Comparison of ENCODE assay signal across 9 cellular contexts in genomic region chr19:48480476-48481190, GRCh38. TPM values are rescaled to one million over a fixed set of nuclear protein-coding genes. Genes with fewer than 3 reads are reported as not detected.
DNase-seq lines count a peak whose midpoint lies in the region; ATAC-seq lines count a peak whose summit lies in the region.
"Had no signal": no experiment of that assay in that cellular context is flagged by ENCODE, and none has a peak within 500 bp of the region (broad histone marks: within the 10 kb centered on the region; RNA-seq: fewer than 3 reads in every experiment).

No MANE protein-coding gene starts in this region.

- peak overlapping the region; percentile 46 for H4K8ac ChIP-seq in mesenchymal stem cell (ENCODE audit: low read length)

- no peak overlapping the region for H3K27ac ChIP-seq in mesenchymal stem cell (ENCODE audit: low read length, poor library complexity, severe bottlenecking)
- H3K27ac ChIP-seq in subcutaneous abdominal adipose tissue (ENCODE audit: low read depth, low read length): peak overlapping the region; percentile 72
- H3K27ac ChIP-seq: HL-60 had no signal

- H3K9me3 ChIP-seq in mesenchymal stem cell (ENCODE audit: control insufficient read depth, low read length) (no peaks in the 10 kb centered on the region), subcutaneous abdominal adipose tissue (ENCODE audit: control insufficient read depth in 5 of 5, low read length in 5 of 5) (no peaks in the 10 kb centered on the region)

- H2BK5ac ChIP-seq in mesenchymal stem cell (ENCODE audit: low read depth, low read length, poor library complexity, severe bottlenecking): no peak overlapping the region

- H3K4me1 ChIP-seq in mesenchymal stem cell (ENCODE audit: control insufficient read depth, insufficient read depth, low read depth, low read length) (peaks cover 12% of the 10 kb centered on the region), subcutaneous abdominal adipose tissue (ENCODE audit: control insufficient read depth in 5 of 5, insufficient read depth in 5 of 5, low read length in 5 of 5) (peaks cover 5 to 26% (median 22%) of the 10 kb centered on the region in 5 donors)

- H3K4me3 Mint-ChIP-seq in activated CD4-positive, alpha-beta T cell treated with anti-CD3 and anti-CD28 coated beads, Interleukin-2, amount 10 ng/mL, durations not matched to agents 7 days and 5 days: peak overlapping the region; percentile 67
- H3K4me3 Mint-ChIP-seq in dendritic cell treated with granulocyte-macrophage colony-stimulating factor and Interleukin-4, amounts not matched to agents 40 ng/mL and 50 ng/mL, for 4 days: peak overlapping the region; percentile 80

- no peak overlapping the region for H2AK5ac ChIP-seq in mesenchymal stem cell (ENCODE audit: low read length, severe bottlenecking)

- no peak overlapping the region for H2AFZ ChIP-seq in mesenchymal stem cell (ENCODE audit: low read depth, low read length)

- H3K4me2 ChIP-seq in mesenchymal stem cell (ENCODE audit: low read length, poor library complexity, severe bottlenecking): no peak overlapping the region

- H3K27me3 ChIP-seq in mesenchymal stem cell (ENCODE audit: control insufficient read depth in 1 of 2, insufficient read depth in 1 of 2, low read length in 2 of 2) (no peaks in the 10 kb centered on the region), subcutaneous abdominal adipose tissue (ENCODE audit: control insufficient read depth in 5 of 5, insufficient read depth in 4 of 5, low read length in 5 of 5) (no peaks in the 10 kb centered on the region)

- H3K14ac ChIP-seq in mesenchymal stem cell (ENCODE audit: low read length in 2 of 2): no peak overlapping the region

- H3K36me3 ChIP-seq in mesenchymal stem cell (ENCODE audit: control insufficient read depth in 1 of 2, insufficient read depth in 2 of 2, low read depth in 1 of 2, low read length in 2 of 2) (peaks cover 37 to 64% of the 10 kb centered on the region in 2 experiments), subcutaneous abdominal adipose tissue (ENCODE audit: control insufficient read depth in 5 of 5, insufficient read depth in 5 of 5, low read length in 5 of 5) (peaks cover 0 to 35% (median 33%) of the 10 kb centered on the region in 5 donors)

- peak overlapping the region in 1 of 2 experiments; percentile 73 for H3K4me3 ChIP-seq in mesenchymal stem cell (ENCODE audit: insufficient read depth in 1 of 2, low read depth in 1 of 2, low read length in 2 of 2)
- peak overlapping the region; percentile 50 to 73 (median 62) for H3K4me3 ChIP-seq in subcutaneous abdominal adipose tissue (ENCODE audit: low read depth in 1 of 5, low read length in 5 of 5)

- no peaks in the 10 kb centered on the region for H3K9me3 Mint-ChIP-seq in activated CD4-positive, alpha-beta T cell treated with anti-CD3 and anti-CD28 coated beads, Interleukin-2, amount 10 ng/mL, durations not matched to agents 7 days and 5 days
- H3K9me3 Mint-ChIP-seq in dendritic cell treated with granulocyte-macrophage colony-stimulating factor and Interleukin-4, amounts not matched to agents 40 ng/mL and 50 ng/mL, for 4 days: no peaks in the 10 kb centered on the region

- no peak overlapping the region for H3K18ac ChIP-seq in mesenchymal stem cell (ENCODE audit: low read depth in 1 of 2, low read length in 2 of 2)

- 95% methylated on average over 48 of the region's 50 CpGs for WGBS in mesenchymal stem cell

- no peak overlapping the region for H3K23ac ChIP-seq in mesenchymal stem cell (ENCODE audit: low read length in 2 of 2)

- H3K9ac ChIP-seq in mesenchymal stem cell (ENCODE audit: low read length) (peak overlapping the region; percentile 81), subcutaneous abdominal adipose tissue (ENCODE audit: low read length in 5 of 5) (peak overlapping the region; percentile 61 to 85 (median 73))

- CTCF ChIA-PET in activated CD4-positive, alpha-beta T cell treated with anti-CD3 and anti-CD28 coated beads, Interleukin-2, amount 10 ng/mL, durations not matched to agents 7 days and 5 days (lab: Charles Lee): interaction anchor here (1.3 to 3.1 kb wide), 2 partner anchors 10 kb away, joined by 5 to 24 read pairs; no protein-coding TSS in a partner anchor

- no peak overlapping the region for H2BK15ac ChIP-seq in mesenchymal stem cell (ENCODE audit: low read depth, poor library complexity, severe bottlenecking)

- H3K4me1 Mint-ChIP-seq in activated CD4-positive, alpha-beta T cell treated with anti-CD3 and anti-CD28 coated beads, Interleukin-2, amount 10 ng/mL, durations not matched to agents 7 days and 5 days: peaks cover 27% of the 10 kb centered on the region
- peaks cover 23% of the 10 kb centered on the region for H3K4me1 Mint-ChIP-seq in dendritic cell treated with granulocyte-macrophage colony-stimulating factor and Interleukin-4, amounts not matched to agents 40 ng/mL and 50 ng/mL, for 4 days (ENCODE audit: low read depth)

- H2BK12ac ChIP-seq in mesenchymal stem cell (ENCODE audit: low read length in 2 of 2): no peak overlapping the region

- no peak for ATAC-seq in GM18870 (IDR thresholded peaks at IDR 0.05; ENCODE audit: unreplicated experiment)

- no peak overlapping the region for H3K4ac ChIP-seq in mesenchymal stem cell (ENCODE audit: low read depth in 1 of 2, low read length in 2 of 2)

- H4K91ac ChIP-seq in mesenchymal stem cell (ENCODE audit: low read length): no peak overlapping the region

- peaks cover 23% of the 10 kb centered on the region for H3K79me1 ChIP-seq in mesenchymal stem cell (replicated peaks; ENCODE audit: low read length, poor library complexity, severe bottlenecking)

- H3K27me3 Mint-ChIP-seq in activated CD4-positive, alpha-beta T cell treated with anti-CD3 and anti-CD28 coated beads, Interleukin-2, amount 10 ng/mL, durations not matched to agents 7 days and 5 days: no peaks in the 10 kb centered on the region
- H3K27me3 Mint-ChIP-seq in dendritic cell treated with granulocyte-macrophage colony-stimulating factor and Interleukin-4, amounts not matched to agents 40 ng/mL and 50 ng/mL, for 4 days: peaks cover 27% of the 10 kb centered on the region

- peak; percentile 56 for DNase-seq in EH (ENCODE audit: low read depth)
- DNase-seq in activated CD4-positive, alpha-beta T cell treated with anti-CD3 and anti-CD28 coated beads, Interleukin-2, amount 10 ng/mL, durations not matched to agents 7 days and 5 days: peak; percentile 75
- DNase-seq in mesenchymal stem cell: no peak
- no peak for DNase-seq in OCI-M1 (lab: John Stamatoyannopoulos, UW)
- DNase-seq in DMS114 treated with DMSO at 0.1 percent for 48 hours (lab: John Stamatoyannopoulos, UW; ENCODE audit: unreplicated experiment): no peak

- peaks cover 13% of the 10 kb centered on the region for H3K36me3 Mint-ChIP-seq in activated CD4-positive, alpha-beta T cell treated with anti-CD3 and anti-CD28 coated beads, Interleukin-2, amount 10 ng/mL, durations not matched to agents 7 days and 5 days (ENCODE audit: low read depth)
- peaks cover 43% of the 10 kb centered on the region for H3K36me3 Mint-ChIP-seq in dendritic cell treated with granulocyte-macrophage colony-stimulating factor and Interleukin-4, amounts not matched to agents 40 ng/mL and 50 ng/mL, for 4 days (ENCODE audit: low read depth)

- POLR2A ChIA-PET in activated CD4-positive, alpha-beta T cell treated with anti-CD3 and anti-CD28 coated beads, Interleukin-2, amount 10 ng/mL, durations not matched to agents 7 days and 5 days (lab: Charles Lee): interaction anchor here (1.6 kb wide), 1 partner anchor 11 kb away, joined by 4 read pairs; no protein-coding TSS in a partner anchor

- intact Hi-C loops in dendritic cell treated with granulocyte-macrophage colony-stimulating factor and Interleukin-4, amounts not matched to agents 40 ng/mL and 50 ng/mL, for 4 days (cut with micrococcal nuclease): no loop called here

- H2BK120ac ChIP-seq in mesenchymal stem cell (ENCODE audit: low read depth, low read length): no peak overlapping the region

- H3K27ac Mint-ChIP-seq in activated CD4-positive, alpha-beta T cell treated with anti-CD3 and anti-CD28 coated beads, Interleukin-2, amount 10 ng/mL, durations not matched to agents 7 days and 5 days: peak overlapping the region; percentile 91
- H3K27ac Mint-ChIP-seq in dendritic cell treated with granulocyte-macrophage colony-stimulating factor and Interleukin-4, amounts not matched to agents 40 ng/mL and 50 ng/mL, for 4 days: peak overlapping the region; percentile 76

RNA-seq across cellular contexts. Expression of gene CYTH2, which starts 11.5 kb away (rescaled TPM):
- total RNA-seq in activated CD4-positive, alpha-beta T cell treated with anti-CD3 and anti-CD28 coated beads, Interleukin-2, amount 10 ng/mL, durations not matched to agents 7 days and 5 days: 10 to 100 TPM; 43.2 to 50.7 TPM
- polyA plus RNA-seq in mesenchymal stem cell (2013, experiment 1 of 2): 47.7 TPM
- 45.1 TPM for polyA plus RNA-seq in mesenchymal stem cell (2013, experiment 2 of 2)

RNA-seq across cellular contexts. Expression of gene KCNJ14, which starts 25.3 kb away (rescaled TPM):
- total RNA-seq in activated CD4-positive, alpha-beta T cell treated with anti-CD3 and anti-CD28 coated beads, Interleukin-2, amount 10 ng/mL, durations not matched to agents 7 days and 5 days: 1 to 10 TPM in 1 of 2 experiments, under 1 TPM in 1; 0.87 to 1.0 TPM
- polyA plus RNA-seq in mesenchymal stem cell (2013, experiment 1 of 2): 0.25 TPM
- polyA plus RNA-seq in mesenchymal stem cell (2013, experiment 2 of 2): 0.21 TPM

RNA-seq across cellular contexts. Expression of gene LMTK3, which starts 31.0 kb away (rescaled TPM):
- total RNA-seq in activated CD4-positive, alpha-beta T cell treated with anti-CD3 and anti-CD28 coated beads, Interleukin-2, amount 10 ng/mL, durations not matched to agents 7 days and 5 days: 1 to 10 TPM; 3.7 to 5.1 TPM
- polyA plus RNA-seq in mesenchymal stem cell (2013, experiment 1 of 2): 0.66 TPM
- polyA plus RNA-seq in mesenchymal stem cell (2013, experiment 2 of 2): 0.55 TPM

RNA-seq across cellular contexts. Expression of gene GRWD1, which starts 34.9 kb away (rescaled TPM):
- 10 to 100 TPM; 31.0 to 35.2 TPM for total RNA-seq in activated CD4-positive, alpha-beta T cell treated with anti-CD3 and anti-CD28 coated beads, Interleukin-2, amount 10 ng/mL, durations not matched to agents 7 days and 5 days
- polyA plus RNA-seq in mesenchymal stem cell (2013, experiment 1 of 2): 10.0 TPM
- 9.0 TPM for polyA plus RNA-seq in mesenchymal stem cell (2013, experiment 2 of 2)

Comparison
In these comparisons a context has a peak if more than half of its experiments do, and no peak if none do; other contexts are left out.
1. DNase-seq: peak in EH (single experiment) and activated CD4-positive, alpha-beta T cell treated with anti-CD3 and anti-CD28 coated beads, Interleukin-2, amount 10 ng/mL, durations not matched to agents 7 days and 5 days (single experiment); none in mesenchymal stem cell (single experiment), OCI-M1 (single experiment) and DMS114 treated with DMSO at 0.1 percent for 48 hours (single experiment).